In genomic region chr17:68511671-68512246, GRCh38 we compare ENCODE assay signal across 8 cellular contexts.
DNase-seq lines count a peak whose midpoint lies in the region; ATAC-seq and TF ChIP-seq lines count a peak whose summit lies in the region.

No MANE protein-coding gene starts in this region.

- TF ChIP-seq CTCF in VCaP (conservative IDR thresholded peaks at IDR 0.05) = no peak; the same call in 1 of the 2 replicates

- DNase-seq in SKM-1 treated with dmso at 0.1 percent for 144 hours (lab: John Stamatoyannopoulos, UW; ENCODE audit: unreplicated experiment) (peak; percentile 59), SKM-1 (lab: John Stamatoyannopoulos, UW; ENCODE audit: unreplicated experiment) (no peak), NCI-H1694 treated with DMSO at 0.1 percent for 48 hours (lab: John Stamatoyannopoulos, UW) (peak; percentile 59), cerebellar nuclear complex (lab: John Stamatoyannopoulos, UW) (peak; percentile 39 to 68), kidney glomerular epithelial cell (lab: John Stamatoyannopoulos, UW) (peak; percentile 80)
- peak; percentile 25 to 61 (median 38) for DNase-seq in stimulated activated CD4-positive, alpha-beta T cell treated with anti-CD3 and anti-CD28 coated beads, Interleukin-1b, Interleukin-23, amount 100 ng/mL, for 24 hours (ENCODE audit: low read depth in 4 of 4, low spot score in 1 of 4)

- peak; percentile 47 for ATAC-seq in HG02763 (IDR thresholded peaks at IDR 0.05; ENCODE audit: unreplicated experiment)

- peak overlapping the region; percentile 90 for H3K27ac ChIP-seq in VCaP
